ENCODE assay signal across 29 cellular contexts in the genomic region with DNA sequence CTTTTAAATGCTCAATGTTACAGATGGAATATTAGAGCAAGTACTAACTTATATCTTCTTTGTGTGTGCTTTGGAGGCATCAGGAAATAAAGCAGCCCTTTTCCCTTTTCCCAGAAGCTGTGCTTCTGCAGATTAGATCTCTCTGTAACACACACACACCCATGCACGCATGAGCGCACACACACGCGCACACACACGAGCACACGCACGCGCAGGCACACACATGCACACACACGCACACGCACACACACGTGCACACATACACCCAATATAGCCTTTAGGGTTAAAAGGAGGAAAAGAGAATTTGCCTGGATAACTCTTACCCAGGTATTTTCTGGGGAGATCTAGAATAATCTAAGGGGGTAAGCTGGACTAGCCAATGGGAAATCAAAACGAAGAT.
"Had no signal": no experiment of that assay in that cellular context is flagged by ENCODE, and none has a peak within 500 bp of the region (broad histone marks: within the 10 kb centered on the region; RNA-seq: fewer than 3 reads in every experiment).

No MANE protein-coding gene starts in this region.

- H3K9me3 Mint-ChIP-seq: dendritic cell treated with granulocyte-macrophage colony-stimulating factor and Interleukin-4, amounts not matched to agents 40 ng/mL and 50 ng/mL, for 4 days; effector memory CD8-positive, alpha-beta T cell had no signal

- DNase-seq: colonic mucosa; cortex of kidney; dermis blood vessel endothelial cell; dorsolateral prefrontal cortex; effector CD4-positive, alpha-beta T cell; effector CD8-positive, alpha-beta T cell; effector memory CD4-positive, alpha-beta T cell; effector memory CD8-positive, alpha-beta T cell; endodermal cell; erythroblast; esophagus squamous epithelium; foreskin fibroblast; foreskin keratinocyte; foreskin melanocyte; gastrocnemius medialis; glutamatergic neuron; head of caudate nucleus; heart left ventricle; heart right ventricle had no signal

- H3K36me3 ChIP-seq: colonic mucosa, esophagus muscularis mucosa, esophagus squamous epithelium, gastrocnemius medialis, gastroesophageal sphincter, heart left ventricle, heart right ventricle had no signal

- ATAC-seq: effector memory CD8-positive, alpha-beta T cell; esophagus mucosa; foreskin keratinocyte; gastrocnemius medialis; gastroesophageal sphincter; heart left ventricle; heart right ventricle had no signal

- H3K4me2 ChIP-seq: hepatocyte had no signal

- H2AFZ ChIP-seq: hepatocyte had no signal

- H3K27ac Mint-ChIP-seq: dendritic cell treated with granulocyte-macrophage colony-stimulating factor and Interleukin-4, amounts not matched to agents 40 ng/mL and 50 ng/mL, for 4 days; effector memory CD8-positive, alpha-beta T cell; endodermal cell had no signal

- H3K4me3 Mint-ChIP-seq: dendritic cell treated with granulocyte-macrophage colony-stimulating factor and Interleukin-4, amounts not matched to agents 40 ng/mL and 50 ng/mL, for 4 days; effector memory CD8-positive, alpha-beta T cell; endodermal cell had no signal

- H3K4me1 ChIP-seq: colonic mucosa, foreskin keratinocyte, gastrocnemius medialis, heart left ventricle, heart right ventricle had no signal

- H3K79me2 ChIP-seq: hepatocyte had no signal

- H3K4me1 Mint-ChIP-seq: endodermal cell had no signal

- H3K9me3 ChIP-seq: colonic mucosa, esophagus muscularis mucosa, esophagus squamous epithelium, gastrocnemius medialis, gastroesophageal sphincter, heart left ventricle, heart right ventricle had no signal

- FAIRE-seq: endometrium, endothelial cell of umbilical vein, frontal cortex had no signal

- H3K27me3 ChIP-seq: colonic mucosa, dorsolateral prefrontal cortex, gastrocnemius medialis had no signal

- H3K4me3 ChIP-seq: colonic mucosa, coronary artery, dorsolateral prefrontal cortex, esophagus muscularis mucosa, esophagus squamous epithelium, gastrocnemius medialis, gastroesophageal sphincter, heart left ventricle, heart right ventricle, hepatocyte had no signal

- H3K27ac ChIP-seq: colonic mucosa, coronary artery, dorsolateral prefrontal cortex, epithelial cell of prostate, esophagus muscularis mucosa, esophagus squamous epithelium, foreskin keratinocyte, gastrocnemius medialis, gastroesophageal sphincter, heart left ventricle, heart right ventricle, hepatocyte had no signal
